Comparison of ENCODE assay signal across 20 cellular contexts in the genomic region with DNA sequence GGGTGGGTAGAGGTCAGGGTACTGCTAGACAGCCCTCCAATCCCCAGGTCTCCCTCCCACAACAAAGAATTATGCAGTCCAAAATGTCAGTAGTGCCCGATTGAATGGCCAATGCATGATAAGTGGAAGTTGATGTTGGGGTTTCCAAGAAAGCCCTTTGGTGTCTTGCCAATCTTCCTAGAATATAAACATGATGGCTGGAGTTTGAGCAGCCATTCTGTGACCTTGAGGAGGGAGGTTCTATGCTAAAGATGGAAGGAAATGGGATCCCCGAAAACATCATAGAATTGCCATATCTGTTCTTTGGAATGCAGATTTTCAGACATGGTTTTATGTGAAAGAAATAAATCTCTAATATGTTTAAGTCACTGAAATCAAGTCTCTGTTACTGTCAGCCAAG.
"Had no signal": no experiment of that assay in that cellular context is flagged by ENCODE, and none has a peak within 500 bp of the region (broad histone marks: within the 10 kb centered on the region; RNA-seq: fewer than 3 reads in every experiment).

No MANE protein-coding gene starts in this region.

- H3K9me3 Mint-ChIP-seq: central memory CD8-positive, alpha-beta T cell; naive thymus-derived CD8-positive, alpha-beta T cell; T-helper 1 cell treated with Interleukin-12 subunit alpha and Interleukin-12 subunit beta and Interleukin-4 antibody, amounts not matched to agents 30 μg/mL and 1 μg/mL, for 36 hours had no signal

- H3K27ac Mint-ChIP-seq: activated naive CD8-positive, alpha-beta T cell; T-helper 1 cell treated with Interleukin-12 subunit alpha and Interleukin-12 subunit beta and Interleukin-4 antibody, amounts not matched to agents 30 μg/mL and 1 μg/mL, for 36 hours had no signal

- DNase-seq: activated CD4-positive, alpha-beta T cell treated with anti-CD3 and anti-CD28 coated beads for 4 hours; activated CD4-positive, alpha-beta T cell treated with anti-CD3 and anti-CD28 coated beads, Interleukin-2, amount 50 U/mL, for 48 hours; activated CD4-positive, CD25-positive, alpha-beta regulatory T cell; activated CD8-positive, alpha-beta memory T cell treated with anti-CD3 and anti-CD28 coated beads, Interleukin-2, amount 50 U/mL, for 48 hours; activated effector memory CD4-positive, alpha-beta T cell treated with Interleukin-2 at 50 U/mL for 16 hours; activated naive CD4-positive, alpha-beta T cell treated with Interleukin-2 at 50 U/mL for 16 hours; anterior cingulate cortex; effector CD8-positive, alpha-beta T cell; left lung; lower lobe of right lung; mesenchymal stem cell; naive thymus-derived CD8-positive, alpha-beta T cell; stimulated activated CD4-positive, alpha-beta T cell treated with anti-CD3 and anti-CD28 coated beads, Interleukin-2, amount 100 ng/mL, for 24 hours; stimulated activated naive CD4-positive, alpha-beta T cell; SW 1271; T-helper 9 cell; transverse colon had no signal

- ATAC-seq: left lung; lower lobe of right lung; naive thymus-derived CD8-positive, alpha-beta T cell had no signal

- H3K4me3 Mint-ChIP-seq: activated naive CD8-positive, alpha-beta T cell; central memory CD8-positive, alpha-beta T cell; naive thymus-derived CD8-positive, alpha-beta T cell; T-helper 1 cell treated with Interleukin-12 subunit alpha and Interleukin-12 subunit beta and Interleukin-4 antibody, amounts not matched to agents 30 μg/mL and 1 μg/mL, for 36 hours had no signal

- H3K36me3 Mint-ChIP-seq: activated naive CD8-positive, alpha-beta T cell; naive thymus-derived CD8-positive, alpha-beta T cell had no signal
